1 cellular context compared by ENCODE assay signal in the genomic region with DNA sequence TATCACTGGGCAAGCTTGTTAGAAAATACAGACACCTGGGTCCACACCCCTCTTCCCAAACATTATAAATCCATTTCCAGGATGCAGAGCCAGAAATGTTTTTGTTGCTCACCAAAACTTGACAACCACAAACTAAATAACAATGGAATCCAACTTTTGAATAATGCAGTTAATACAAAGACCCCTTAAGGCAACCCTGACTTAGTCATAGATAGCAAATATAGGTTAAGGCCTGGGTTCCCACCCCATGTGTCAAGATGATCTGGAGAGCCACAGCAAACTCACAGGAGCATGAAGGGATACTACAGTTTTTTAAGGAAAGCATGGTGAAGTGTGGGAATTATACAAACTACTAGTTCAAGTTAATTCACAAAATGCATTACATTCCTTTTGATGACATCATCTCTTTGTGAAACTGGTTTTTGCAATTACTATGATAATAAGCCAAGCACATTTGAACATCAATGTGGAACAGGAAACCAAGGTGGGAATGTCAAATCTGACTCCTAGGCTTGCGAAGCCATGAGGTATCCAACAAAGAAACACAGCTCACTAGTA.
TF ChIP-seq lines count a peak whose summit lies in the region.

No MANE protein-coding gene starts in this region.

TF ChIP-seq in GM23338, 12 proteins besides CTCF, POLR2A, EP300 and RAD21 (continued from another document):
- TF ChIP-seq, protein P1, sequence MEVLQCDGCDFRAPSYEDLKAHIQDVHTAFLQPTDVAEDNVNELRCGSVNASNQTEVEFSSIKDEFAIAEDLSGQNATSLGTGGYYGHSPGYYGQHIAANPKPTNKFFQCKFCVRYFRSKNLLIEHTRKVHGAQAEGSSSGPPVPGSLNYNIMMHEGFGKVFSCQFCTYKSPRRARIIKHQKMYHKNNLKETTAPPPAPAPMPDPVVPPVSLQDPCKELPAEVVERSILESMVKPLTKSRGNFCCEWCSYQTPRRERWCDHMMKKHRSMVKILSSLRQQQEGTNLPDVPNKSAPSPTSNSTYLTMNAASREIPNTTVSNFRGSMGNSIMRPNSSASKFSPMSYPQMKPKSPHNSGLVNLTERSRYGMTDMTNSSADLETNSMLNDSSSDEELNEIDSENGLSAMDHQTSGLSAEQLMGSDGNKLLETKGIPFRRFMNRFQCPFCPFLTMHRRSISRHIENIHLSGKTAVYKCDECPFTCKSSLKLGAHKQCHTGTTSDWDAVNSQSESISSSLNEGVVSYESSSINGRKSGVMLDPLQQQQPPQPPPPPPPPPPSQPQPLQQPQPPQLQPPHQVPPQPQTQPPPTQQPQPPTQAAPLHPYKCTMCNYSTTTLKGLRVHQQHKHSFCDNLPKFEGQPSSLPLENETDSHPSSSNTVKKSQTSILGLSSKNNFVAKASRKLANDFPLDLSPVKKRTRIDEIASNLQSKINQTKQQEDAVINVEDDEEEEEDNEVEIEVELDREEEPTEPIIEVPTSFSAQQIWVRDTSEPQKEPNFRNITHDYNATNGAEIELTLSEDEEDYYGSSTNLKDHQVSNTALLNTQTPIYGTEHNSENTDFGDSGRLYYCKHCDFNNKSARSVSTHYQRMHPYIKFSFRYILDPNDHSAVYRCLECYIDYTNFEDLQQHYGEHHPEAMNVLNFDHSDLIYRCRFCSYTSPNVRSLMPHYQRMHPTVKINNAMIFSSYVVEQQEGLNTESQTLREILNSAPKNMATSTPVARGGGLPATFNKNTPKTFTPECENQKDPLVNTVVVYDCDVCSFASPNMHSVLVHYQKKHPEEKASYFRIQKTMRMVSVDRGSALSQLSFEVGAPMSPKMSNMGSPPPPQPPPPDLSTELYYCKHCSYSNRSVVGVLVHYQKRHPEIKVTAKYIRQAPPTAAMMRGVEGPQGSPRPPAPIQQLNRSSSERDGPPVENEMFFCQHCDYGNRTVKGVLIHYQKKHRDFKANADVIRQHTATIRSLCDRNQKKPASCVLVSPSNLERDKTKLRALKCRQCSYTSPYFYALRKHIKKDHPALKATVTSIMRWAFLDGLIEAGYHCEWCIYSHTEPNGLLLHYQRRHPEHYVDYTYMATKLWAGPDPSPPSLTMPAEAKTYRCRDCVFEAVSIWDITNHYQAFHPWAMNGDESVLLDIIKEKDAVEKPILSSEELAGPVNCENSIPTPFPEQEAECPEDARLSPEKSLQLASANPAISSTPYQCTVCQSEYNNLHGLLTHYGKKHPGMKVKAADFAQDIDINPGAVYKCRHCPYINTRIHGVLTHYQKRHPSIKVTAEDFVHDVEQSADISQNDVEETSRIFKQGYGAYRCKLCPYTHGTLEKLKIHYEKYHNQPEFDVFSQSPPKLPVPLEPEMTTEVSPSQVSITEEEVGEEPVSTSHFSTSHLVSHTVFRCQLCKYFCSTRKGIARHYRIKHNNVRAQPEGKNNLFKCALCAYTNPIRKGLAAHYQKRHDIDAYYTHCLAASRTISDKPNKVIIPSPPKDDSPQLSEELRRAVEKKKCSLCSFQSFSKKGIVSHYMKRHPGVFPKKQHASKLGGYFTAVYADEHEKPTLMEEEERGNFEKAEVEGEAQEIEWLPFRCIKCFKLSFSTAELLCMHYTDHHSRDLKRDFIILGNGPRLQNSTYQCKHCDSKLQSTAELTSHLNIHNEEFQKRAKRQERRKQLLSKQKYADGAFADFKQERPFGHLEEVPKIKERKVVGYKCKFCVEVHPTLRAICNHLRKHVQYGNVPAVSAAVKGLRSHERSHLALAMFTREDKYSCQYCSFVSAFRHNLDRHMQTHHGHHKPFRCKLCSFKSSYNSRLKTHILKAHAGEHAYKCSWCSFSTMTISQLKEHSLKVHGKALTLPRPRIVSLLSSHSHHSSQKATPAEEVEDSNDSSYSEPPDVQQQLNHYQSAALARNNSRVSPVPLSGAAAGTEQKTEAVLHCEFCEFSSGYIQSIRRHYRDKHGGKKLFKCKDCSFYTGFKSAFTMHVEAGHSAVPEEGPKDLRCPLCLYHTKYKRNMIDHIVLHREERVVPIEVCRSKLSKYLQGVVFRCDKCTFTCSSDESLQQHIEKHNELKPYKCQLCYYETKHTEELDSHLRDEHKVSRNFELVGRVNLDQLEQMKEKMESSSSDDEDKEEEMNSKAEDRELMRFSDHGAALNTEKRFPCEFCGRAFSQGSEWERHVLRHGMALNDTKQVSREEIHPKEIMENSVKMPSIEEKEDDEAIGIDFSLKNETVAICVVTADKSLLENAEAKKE (CRISPR knock-in tag; IDR thresholded peaks at IDR 0.05), result no peak
- no peak for TF ChIP-seq CREB1 (CRISPR knock-in tag; IDR thresholded peaks at IDR 0.05; ENCODE audit: low read depth)
- TF ChIP-seq NANOG (IDR thresholded peaks at IDR 0.05; ENCODE audit: borderline replicate concordance), result no peak
- TF ChIP-seq, protein P2, sequence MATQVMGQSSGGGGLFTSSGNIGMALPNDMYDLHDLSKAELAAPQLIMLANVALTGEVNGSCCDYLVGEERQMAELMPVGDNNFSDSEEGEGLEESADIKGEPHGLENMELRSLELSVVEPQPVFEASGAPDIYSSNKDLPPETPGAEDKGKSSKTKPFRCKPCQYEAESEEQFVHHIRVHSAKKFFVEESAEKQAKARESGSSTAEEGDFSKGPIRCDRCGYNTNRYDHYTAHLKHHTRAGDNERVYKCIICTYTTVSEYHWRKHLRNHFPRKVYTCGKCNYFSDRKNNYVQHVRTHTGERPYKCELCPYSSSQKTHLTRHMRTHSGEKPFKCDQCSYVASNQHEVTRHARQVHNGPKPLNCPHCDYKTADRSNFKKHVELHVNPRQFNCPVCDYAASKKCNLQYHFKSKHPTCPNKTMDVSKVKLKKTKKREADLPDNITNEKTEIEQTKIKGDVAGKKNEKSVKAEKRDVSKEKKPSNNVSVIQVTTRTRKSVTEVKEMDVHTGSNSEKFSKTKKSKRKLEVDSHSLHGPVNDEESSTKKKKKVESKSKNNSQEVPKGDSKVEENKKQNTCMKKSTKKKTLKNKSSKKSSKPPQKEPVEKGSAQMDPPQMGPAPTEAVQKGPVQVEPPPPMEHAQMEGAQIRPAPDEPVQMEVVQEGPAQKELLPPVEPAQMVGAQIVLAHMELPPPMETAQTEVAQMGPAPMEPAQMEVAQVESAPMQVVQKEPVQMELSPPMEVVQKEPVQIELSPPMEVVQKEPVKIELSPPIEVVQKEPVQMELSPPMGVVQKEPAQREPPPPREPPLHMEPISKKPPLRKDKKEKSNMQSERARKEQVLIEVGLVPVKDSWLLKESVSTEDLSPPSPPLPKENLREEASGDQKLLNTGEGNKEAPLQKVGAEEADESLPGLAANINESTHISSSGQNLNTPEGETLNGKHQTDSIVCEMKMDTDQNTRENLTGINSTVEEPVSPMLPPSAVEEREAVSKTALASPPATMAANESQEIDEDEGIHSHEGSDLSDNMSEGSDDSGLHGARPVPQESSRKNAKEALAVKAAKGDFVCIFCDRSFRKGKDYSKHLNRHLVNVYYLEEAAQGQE (IDR thresholded peaks at IDR 0.05; ENCODE audit: unreplicated experiment), result no peak
